8 cellular contexts compared by ENCODE assay signal in genomic region chr6:97282726-97283617, GRCh38. TPM values are rescaled to one million over a fixed set of nuclear protein-coding genes. Genes with fewer than 3 reads are reported as not detected.
DNase-seq lines count a peak whose midpoint lies in the region; ATAC-seq and TF ChIP-seq lines count a peak whose summit lies in the region.

TSS of gene MMS22L (minus strand) at chr6:97283216. CDS start at chr6:97282477, 739 bp downstream.

- H3K36me3 ChIP-seq in adipocyte (ENCODE audit: control insufficient read depth, insufficient read depth, low read length, severe bottlenecking) = peaks cover 2% of the 10 kb centered on the region

- H3K36me3 Mint-ChIP-seq in T-cell (peaks cover 9% of the 10 kb centered on the region), progenitor cell of endocrine pancreas (ENCODE audit: insufficient read depth) (peaks cover 5% of the 10 kb centered on the region)

- H3K27me3 Mint-ChIP-seq in T-cell = no peaks in the 10 kb centered on the region
- H3K27me3 Mint-ChIP-seq in progenitor cell of endocrine pancreas = no peaks in the 10 kb centered on the region

- H3K4me1 ChIP-seq in adipocyte (ENCODE audit: control insufficient read depth, insufficient read depth, low read length) = no peaks in the 10 kb centered on the region

- H3K4me3 Mint-ChIP-seq in T-cell = peak within 1 kb of the TSS; percentile 94
- H3K4me3 Mint-ChIP-seq in progenitor cell of endocrine pancreas (ENCODE audit: low read depth) = peak within 1 kb of the TSS; percentile 88

- H3K27me3 ChIP-seq in adipocyte (replicated peaks; ENCODE audit: control insufficient read depth, insufficient read depth, low read length) = no peaks in the 10 kb centered on the region

- H3K9me3 ChIP-seq in adipocyte (ENCODE audit: control insufficient read depth, low read length) = no peaks in the 10 kb centered on the region

- intact Hi-C loops in left cardiac atrium (cut with DNase I) = no loop called here

- H3K4me1 Mint-ChIP-seq in T-cell (peaks cover 11 to 34% (median 23%) of the 10 kb centered on the region in 3 donors), progenitor cell of endocrine pancreas (ENCODE audit: low read depth) (peaks cover 23% of the 10 kb centered on the region)

- CTCF ChIA-PET in T-cell (lab: Charles Lee) = no interaction called here

- POLR2A ChIA-PET in T-cell (lab: Charles Lee) = no interaction called here

- peak within 1 kb of the TSS; percentile 85 for H3K9ac ChIP-seq in adipocyte (ENCODE audit: low read length)

- no peaks in the 10 kb centered on the region for H3K9me3 Mint-ChIP-seq in T-cell
- H3K9me3 Mint-ChIP-seq in progenitor cell of endocrine pancreas (ENCODE audit: low read depth) = no peaks in the 10 kb centered on the region

- TF ChIP-seq CTCF in GM13977 (IDR thresholded peaks at IDR 0.05; ENCODE audit: extremely low read depth, insufficient read depth, missing control alignments) (no peak), progenitor cell of endocrine pancreas (IDR thresholded peaks at IDR 0.05; ENCODE audit: unreplicated experiment) (no peak)

- peak; percentile 95 for ATAC-seq in HG02870 (IDR thresholded peaks at IDR 0.05; ENCODE audit: unreplicated experiment)
- ATAC-seq in T-cell (replicated peaks in 1 of 4) = peak; percentile 96 to 98 (median 98)
- ATAC-seq in left cardiac atrium = peak; percentile 99

- H3K4me3 ChIP-seq in adipocyte (ENCODE audit: low read length) = peak within 1 kb of the TSS; percentile 89

- H3K27ac Mint-ChIP-seq in T-cell (peak within 1 kb of the TSS; percentile 87 to 94), progenitor cell of endocrine pancreas (peak within 1 kb of the TSS; percentile 95)

- DNase-seq in GM13977 (ENCODE audit: low spot score) = peak; percentile 88
- peak; percentile 96 for DNase-seq in NCI-H146 (lab: John Stamatoyannopoulos, UW)
- peak; percentile 76 to 93 (median 88) for DNase-seq in T-cell
- peak; percentile 99 for DNase-seq in adipocyte (ENCODE audit: low read depth)
- peak; percentile 96 for DNase-seq in left cardiac atrium
- DNase-seq in progenitor cell of endocrine pancreas (ENCODE audit: low spot score, unreplicated experiment) = peak; percentile 90
- peak; percentile 93 for DNase-seq in ureter (ENCODE audit: low spot score)

- in situ Hi-C loops in GM13977 (cut with MboI; ENCODE audit: low pct_unique_long_range_greater_than_20kb, low sequenced_read_pairs, unreplicated experiment) = no loop called here

RNA-seq across cellular contexts. Expression of gene MMS22L, which starts in this region (rescaled TPM):
- total RNA-seq in T-cell (10 to 100 TPM; 10.2 to 14.0 (median 12.2) TPM), left cardiac atrium (1 to 10 TPM; 4.0 to 5.1 TPM), progenitor cell of endocrine pancreas (20.2 and 24.0 TPM in 2 replicates), ureter (14.2 TPM)

Comparison
In these comparisons a context has a peak if more than half of its experiments do, and no peak if none do; other contexts are left out.
1. Peak in every context shown above with its lines: DNase-seq, ATAC-seq and H3K4me3 ChIP-seq.